8 cellular contexts compared by ENCODE assay signal in the genomic region with DNA sequence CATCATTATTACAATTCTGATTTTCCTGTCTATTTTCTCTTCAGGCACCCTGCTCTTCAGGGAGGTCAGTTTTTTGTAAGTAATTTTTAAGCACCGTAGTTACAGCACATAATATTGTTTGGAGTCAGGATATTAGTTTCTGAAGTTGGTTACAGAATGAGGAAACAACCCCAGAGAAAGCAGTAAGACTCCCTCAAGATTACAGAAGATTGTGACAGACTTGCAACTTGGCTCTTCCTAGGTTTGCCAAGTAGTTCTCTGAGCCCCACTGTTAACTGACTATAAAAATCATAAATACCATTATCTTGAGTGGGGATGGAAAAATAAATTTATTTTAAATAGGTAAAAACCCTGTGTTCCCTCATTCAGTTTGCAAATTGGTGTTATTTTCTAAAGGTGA. TPM values are rescaled to one million over a fixed set of nuclear protein-coding genes. Genes with fewer than 3 reads are reported as not detected.
DNase-seq lines count a peak whose midpoint lies in the region; ATAC-seq and TF ChIP-seq lines count a peak whose summit lies in the region.

No MANE protein-coding gene starts in this region.

- peak overlapping the region; percentile 94 for H3K27ac Mint-ChIP-seq in activated naive CD8-positive, alpha-beta T cell treated with anti-CD3 and anti-CD28 coated beads, Interleukin-2, amount 50 U/mL, for 24 hours

- peaks cover 4 to 61% (median 51%) of the 10 kb centered on the region in 9 donors for H3K4me1 ChIP-seq in heart right ventricle
- peaks cover 2 to 29% (median 19%) of the 10 kb centered on the region in 4 donors for H3K4me1 ChIP-seq in liver (ENCODE audit: control insufficient read depth in 4 of 4, insufficient read depth in 4 of 4, low read length in 3 of 4)
- no peaks in the 10 kb centered on the region for H3K4me1 ChIP-seq in urinary bladder (ENCODE audit: insufficient read depth)

- H3K9me3 ChIP-seq in heart right ventricle (no peaks in the 10 kb centered on the region), liver (ENCODE audit: control insufficient read depth in 4 of 4, low read length in 3 of 4) (no peaks in the 10 kb centered on the region)

- POLR2A ChIA-PET in HEK293T (lab: Yijun Ruan, JAX): no interaction called here

- no peak for TF ChIP-seq CTCF in heart right ventricle (IDR thresholded peaks at IDR 0.05)
- TF ChIP-seq CTCF in liver (IDR thresholded peaks at IDR 0.05; ENCODE audit: low read depth, low read length, missing input control): no peak

- H3K27me3 ChIP-seq in heart right ventricle (no peaks in the 10 kb centered on the region), liver (ENCODE audit: control insufficient read depth in 4 of 4, insufficient read depth in 4 of 4, low read length in 3 of 4) (no peaks in the 10 kb centered on the region)

- no peak for TF ChIP-seq RAD21 in liver (IDR thresholded peaks at IDR 0.05)

- no peaks in the 10 kb centered on the region for H3K9me3 Mint-ChIP-seq in activated naive CD8-positive, alpha-beta T cell treated with anti-CD3 and anti-CD28 coated beads, Interleukin-2, amount 50 U/mL, for 24 hours

- intact Hi-C loops in heart right ventricle (cut with DNase I) (loop anchor here in 5 of 10 donors (2.0 to 10.0 kb wide), 3 partner anchors 167 to 171 kb away; partner anchors contain the start of gene KANSL1L (in 5 of the 5)), Right ventricle myocardium inferior (cut with DNase I) (no loop called here)

- 36 to 43% methylated on average over 1 of the region's 1 CpG for WGBS in heart right ventricle, 2 donors
- 40% methylated on average over 1 of the region's 1 CpG for WGBS in liver
- 44% methylated on average over 1 of the region's 1 CpG for WGBS in urinary bladder

- peak overlapping the region; percentile 4 to 56 for H3K9ac ChIP-seq in liver (ENCODE audit: low read depth in 1 of 2, low read length in 2 of 2)

- H3K4me3 ChIP-seq in heart right ventricle (peak overlapping the region; percentile 74 to 99 (median 88)), liver (ENCODE audit: low read depth in 1 of 3, low read length in 3 of 3) (peak overlapping the region; percentile 73 to 90 (median 87)), urinary bladder (ENCODE audit: low read depth, low read length) (peak overlapping the region; percentile 94)

- peaks cover 38% of the 10 kb centered on the region for H3K36me3 Mint-ChIP-seq in activated naive CD8-positive, alpha-beta T cell treated with anti-CD3 and anti-CD28 coated beads, Interleukin-2, amount 50 U/mL, for 24 hours (ENCODE audit: low read depth)

- H3K4me1 Mint-ChIP-seq in activated naive CD8-positive, alpha-beta T cell treated with anti-CD3 and anti-CD28 coated beads, Interleukin-2, amount 50 U/mL, for 24 hours: peaks cover 55% of the 10 kb centered on the region

- DNase-seq in heart right ventricle (no peak), Right ventricle myocardium inferior (ENCODE audit: missing footprints) (no peak), HEK293T (ENCODE audit: extremely low spot score) (no peak)
- no peak for DNase-seq in activated naive CD8-positive, alpha-beta T cell treated with anti-CD3 and anti-CD28 coated beads, Interleukin-2, amount 50 U/mL, for 24 hours
- no peak for DNase-seq in central memory CD4-positive, alpha-beta T cell
- no peak for DNase-seq in stimulated activated CD4-positive, alpha-beta T cell treated with anti-CD3 and anti-CD28 coated beads, Interleukin-1b, Interleukin-23, amount 100 ng/mL, for 48 hours

- H3K36me3 ChIP-seq in heart right ventricle: peaks cover 0 to 24% (median 0%) of the 10 kb centered on the region in 9 donors
- no peaks in the 10 kb centered on the region for H3K36me3 ChIP-seq in liver (ENCODE audit: control insufficient read depth in 4 of 4, insufficient read depth in 3 of 4, low read depth in 1 of 4, low read length in 3 of 4)
- H3K36me3 ChIP-seq in urinary bladder (ENCODE audit: insufficient read depth): no peaks in the 10 kb centered on the region

- H3K27ac ChIP-seq in heart right ventricle: peak overlapping the region in 4 of 10 donors; percentile 82 to 88 (median 84)
- H3K27ac ChIP-seq in liver (ENCODE audit: low read depth in 1 of 2, low read length in 2 of 2): no peak overlapping the region
- no peak overlapping the region for H3K27ac ChIP-seq in urinary bladder (ENCODE audit: low read depth)

- H3K27me3 Mint-ChIP-seq in activated naive CD8-positive, alpha-beta T cell treated with anti-CD3 and anti-CD28 coated beads, Interleukin-2, amount 50 U/mL, for 24 hours: no peaks in the 10 kb centered on the region

- H3K4me3 Mint-ChIP-seq in activated naive CD8-positive, alpha-beta T cell treated with anti-CD3 and anti-CD28 coated beads, Interleukin-2, amount 50 U/mL, for 24 hours: peak overlapping the region; percentile 95

- ATAC-seq in heart right ventricle (no peak), Right ventricle myocardium inferior (no peak)
- ATAC-seq in activated naive CD8-positive, alpha-beta T cell treated with anti-CD3 and anti-CD28 coated beads, Interleukin-2, amount 50 U/mL, for 24 hours: no peak

- CTCF ChIA-PET in HEK293T (lab: Yijun Ruan, JAX): no interaction called here

TF ChIP-seq in liver, 16 proteins besides CTCF, POLR2A, EP300 and RAD21 (continues in another document):
- TF ChIP-seq, protein P1, sequence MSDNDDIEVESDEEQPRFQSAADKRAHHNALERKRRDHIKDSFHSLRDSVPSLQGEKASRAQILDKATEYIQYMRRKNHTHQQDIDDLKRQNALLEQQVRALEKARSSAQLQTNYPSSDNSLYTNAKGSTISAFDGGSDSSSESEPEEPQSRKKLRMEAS (IDR thresholded peaks at IDR 0.05): no peak
- no peak for TF ChIP-seq HNF4A (conservative IDR thresholded peaks at IDR 0.05)
- TF ChIP-seq SP1 (IDR thresholded peaks at IDR 0.05): no peak
- no peak for TF ChIP-seq NR2F2 (IDR thresholded peaks at IDR 0.05)
- no peak for TF ChIP-seq EGR1 (IDR thresholded peaks at IDR 0.05; ENCODE audit: low read depth in 2 of 2)
- no peak for TF ChIP-seq GABPA (IDR thresholded peaks at IDR 0.05 in 1 of 2, conservative IDR thresholded peaks at IDR 0.05 in 1 of 2)
- no peak for TF ChIP-seq YY1 (IDR thresholded peaks at IDR 0.05)
- no peak for TF ChIP-seq FOXA2 (IDR thresholded peaks at IDR 0.05)
- no peak for TF ChIP-seq TAF1 (conservative IDR thresholded peaks at IDR 0.05)
- TF ChIP-seq FOXA1 (IDR thresholded peaks at IDR 0.05): no peak
- TF ChIP-seq HNF4G (IDR thresholded peaks at IDR 0.05): no peak
- no peak for TF ChIP-seq ZBTB33 (IDR thresholded peaks at IDR 0.05)
- TF ChIP-seq RXRA (IDR thresholded peaks at IDR 0.05): no peak

TF ChIP-seq in HEK293T, 16 proteins besides CTCF, POLR2A, EP300 and RAD21:
- TF ChIP-seq SP1 (IDR thresholded peaks at IDR 0.05) (no peak), HDGF (IDR thresholded peaks at IDR 0.05; ENCODE audit: borderline replicate concordance) (no peak), CTBP1 (IDR thresholded peaks at IDR 0.05; ENCODE audit: borderline replicate concordance) (no peak)

RNA-seq across cellular contexts. Expression of gene RPE, which starts 1.0 kb away (rescaled TPM):
- 10 to 100 TPM; 12.4 to 25.6 (median 15.1) TPM for total RNA-seq in heart right ventricle
- 10 to 100 TPM in 1 of 2 donors, 1 to 10 TPM in 1; 8.0 to 12.9 TPM for polyA plus RNA-seq in heart right ventricle
- 15.4 TPM for total RNA-seq in Right ventricle myocardium inferior
- 10 to 100 TPM; 23.9 to 50.1 TPM for total RNA-seq in liver
- polyA plus RNA-seq in liver: 10 to 100 TPM; 12.3 to 14.5 TPM
- total RNA-seq in urinary bladder: 84.2 TPM
- 37.7 TPM for polyA plus RNA-seq in urinary bladder
